Comparison of ENCODE assay signal across 7 cellular contexts in genomic region chr5:77143998-77144836, GRCh38. TPM values are rescaled to one million over a fixed set of nuclear protein-coding genes. Genes with fewer than 3 reads are reported as not detected.
DNase-seq lines count a peak whose midpoint lies in the region; ATAC-seq and TF ChIP-seq lines count a peak whose summit lies in the region.

No MANE protein-coding gene starts in this region.

- no peak overlapping the region for H3K27ac ChIP-seq in SU-DHL-6 (ENCODE audit: low read depth, low read length)
- H3K27ac ChIP-seq in psoas muscle: no peak overlapping the region

- H3K9me3 ChIP-seq in SU-DHL-6 (ENCODE audit: insufficient read depth, low read length) (no peaks in the 10 kb centered on the region), psoas muscle (no peaks in the 10 kb centered on the region)

- peak; percentile 91 for TF ChIP-seq CTCF in GM12872 (IDR thresholded peaks at IDR 0.05; ENCODE audit: insufficient read depth, low read depth, low read length)
- peak; percentile 92 for TF ChIP-seq CTCF in LNCaP clone FGC (IDR thresholded peaks at IDR 0.05; ENCODE audit: control insufficient read depth, extremely low read depth, insufficient read depth)
- peak; percentile 61 for TF ChIP-seq CTCF in SU-DHL-6 (IDR thresholded peaks at IDR 0.05; ENCODE audit: insufficient read depth, low read length, poor library complexity, severe bottlenecking)
- TF ChIP-seq CTCF in psoas muscle (IDR thresholded peaks at IDR 0.05): peak; percentile 88

- no peak overlapping the region for H3K4me3 ChIP-seq in LNCaP clone FGC (ENCODE audit: low read depth, low read length)
- H3K4me3 ChIP-seq in SU-DHL-6 (ENCODE audit: insufficient read depth, low read length, poor library complexity, severe bottlenecking): no peak overlapping the region
- H3K4me3 ChIP-seq in psoas muscle: no peak overlapping the region

- ATAC-seq in psoas muscle (peak; percentile 72 to 94 (median 86)), GM21360 (IDR thresholded peaks at IDR 0.05; ENCODE audit: unreplicated experiment) (no peak)

- DNase-seq in LNCaP clone FGC (ENCODE audit: low read depth): peak; percentile 41
- DNase-seq in activated naive CD8-positive, alpha-beta T cell treated with anti-CD3 and anti-CD28 coated beads, Interleukin-2, amount 50 U/mL, for 16 hours (ENCODE audit: low read depth, low spot score): peak; percentile 12
- DNase-seq in cardiac septum (ENCODE audit: low spot score): peak; percentile 82
- peak; percentile 53 to 80 for DNase-seq in psoas muscle

- H4K20me1 ChIP-seq in SU-DHL-6 (ENCODE audit: low read depth, low read length): no peaks in the 10 kb centered on the region; the same call in 1 of the 2 replicates

- no peaks in the 10 kb centered on the region for H3K36me3 ChIP-seq in SU-DHL-6 (ENCODE audit: low read length)
- H3K36me3 ChIP-seq in psoas muscle (ENCODE audit: insufficient read depth in 1 of 2, low read depth in 1 of 2): no peaks in the 10 kb centered on the region

- WGBS in psoas muscle, 3 donors: 48 to 51% (median 48%) methylated on average over 14 of the region's 14 CpGs

- no peak overlapping the region for H3K4me2 ChIP-seq in SU-DHL-6 (ENCODE audit: low read depth, low read length, poor library complexity, severe bottlenecking)

- no peaks in the 10 kb centered on the region for H3K9me2 ChIP-seq in SU-DHL-6 (replicated peaks; ENCODE audit: insufficient read depth, low read length)

- H3K27me3 ChIP-seq in SU-DHL-6 (ENCODE audit: low read length) (no peaks in the 10 kb centered on the region), psoas muscle (ENCODE audit: insufficient read depth in 3 of 3, low read length in 2 of 3) (no peaks in the 10 kb centered on the region)

- intact Hi-C loops in cardiac septum (cut with DNase I): loop anchor here (1.0 to 5.0 kb wide), 2 partner anchors 93 to 348 kb away; partner anchors contain the start of gene WDR41
- intact Hi-C loops in psoas muscle (cut with DNase I): loop anchor here in 1 of 2 donors (10.0 kb wide), 1 partner anchor 351 kb away; the partner anchor contains the start of gene WDR41

- no peaks in the 10 kb centered on the region for H3K4me1 ChIP-seq in psoas muscle

- H3F3A ChIP-seq in SU-DHL-6 (ENCODE audit: insufficient read depth): no peaks in the 10 kb centered on the region

- H3K79me2 ChIP-seq in SU-DHL-6 (ENCODE audit: insufficient read depth, low read length): no peaks in the 10 kb centered on the region

- no peak overlapping the region for H3K9ac ChIP-seq in SU-DHL-6 (ENCODE audit: low read length)

- H2AFZ ChIP-seq in SU-DHL-6 (ENCODE audit: low read depth, low read length, severe bottlenecking): no peak overlapping the region

RNA-seq across cellular contexts. Expression of gene ZBED3, which starts 57.1 kb away (rescaled TPM):
- total RNA-seq in cardiac septum (6.4 TPM), psoas muscle (1 to 10 TPM; 1.4 to 3.8 (median 2.8) TPM)
- polyA plus RNA-seq in psoas muscle: 1 to 10 TPM; 1.3 to 1.4 (median 1.4) TPM

Comparison
In these comparisons a context has a peak if more than half of its experiments do, and no peak if none do; other contexts are left out.
1. DNase-seq: peak in every context shown above with its lines; median percentile 82 in cardiac septum; 66 in psoas muscle; 41 in LNCaP clone FGC; 12 in activated naive CD8-positive, alpha-beta T cell treated with anti-CD3 and anti-CD28 coated beads, Interleukin-2, amount 50 U/mL, for 16 hours.